In the genomic region with DNA sequence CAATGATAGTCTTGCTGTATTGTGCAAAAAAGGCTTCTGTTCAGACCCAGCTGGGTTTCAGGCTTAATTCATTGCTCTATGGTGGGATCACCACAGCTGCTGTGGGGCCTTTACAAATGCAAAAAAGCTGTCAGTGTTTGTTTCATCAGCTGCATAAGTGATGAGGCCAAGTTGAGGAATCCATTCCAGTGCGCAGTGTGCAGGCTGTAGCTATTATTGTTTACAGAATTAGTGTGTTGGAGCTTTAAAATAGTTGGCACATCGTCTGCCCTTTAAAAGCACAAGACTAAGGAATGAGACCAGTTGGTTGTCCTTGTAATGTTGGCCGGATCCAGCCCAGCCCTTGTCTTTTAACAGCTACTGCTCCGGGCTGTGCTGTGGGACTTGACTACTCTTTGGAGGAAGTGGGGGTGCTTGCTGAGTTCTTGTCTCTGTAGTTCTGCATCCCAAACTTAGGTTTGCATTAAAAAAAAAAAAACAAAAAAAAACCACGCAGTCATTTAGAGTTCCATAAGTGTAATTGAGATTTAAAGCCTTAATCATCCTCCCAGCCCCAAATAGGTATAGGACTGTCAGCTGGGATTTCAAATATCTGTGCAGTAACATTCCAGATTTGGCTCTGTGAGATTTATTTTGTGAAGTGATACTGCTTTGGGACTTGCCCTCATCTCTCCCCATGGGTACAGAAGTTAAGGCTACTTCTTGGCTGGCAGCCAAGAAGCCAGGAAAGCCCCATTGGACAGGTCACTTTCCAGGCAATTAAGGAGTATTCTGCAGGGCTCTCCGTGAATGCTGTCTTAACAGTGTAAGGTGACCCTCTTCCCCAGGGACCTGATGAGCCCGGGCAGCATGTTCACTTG, we compare ENCODE assay signal across 9 cellular contexts. TPM values are rescaled to one million over a fixed set of nuclear protein-coding genes. Genes with fewer than 3 reads are reported as not detected.
DNase-seq lines count a peak whose midpoint lies in the region; ATAC-seq, FAIRE-seq and TF ChIP-seq lines count a peak whose summit lies in the region.
"Had no signal": no experiment of that assay in that cellular context is flagged by ENCODE, and none has a peak within 500 bp of the region (broad histone marks: within the 10 kb centered on the region; RNA-seq: fewer than 3 reads in every experiment).

No MANE protein-coding gene starts in this region.

- no peak for FAIRE-seq in frontal cortex (lab: Jason Lieb, UNC)
- no peak for FAIRE-seq in D721Med (lab: Jason Lieb, UNC)

- H3K4me1 ChIP-seq in SJCRH30 (peaks cover 41% of the 10 kb centered on the region), osteoblast (ENCODE audit: insufficient read depth, low read length) (peaks cover 52% of the 10 kb centered on the region)

- ATAC-seq in GM18520 (IDR thresholded peaks at IDR 0.05; ENCODE audit: unreplicated experiment) = no peak

- H3K9me3 ChIP-seq in SJCRH30 (replicated peaks) = no peaks in the 10 kb centered on the region
- no peaks in the 10 kb centered on the region for H3K9me3 ChIP-seq in osteoblast (ENCODE audit: low read depth, low read length)

- no peak overlapping the region for H3K4me3 ChIP-seq in SJCRH30
- H3K4me3 ChIP-seq in fibroblast of villous mesenchyme (ENCODE audit: low read depth, low read length) = no peak overlapping the region
- peak overlapping the region; percentile 41 for H3K4me3 ChIP-seq in osteoblast (ENCODE audit: insufficient read depth, low read length)

- H4K20me1 ChIP-seq in osteoblast (ENCODE audit: insufficient read depth, low read length) = peaks cover 50% of the 10 kb centered on the region

- TF ChIP-seq CTCF in fibroblast of villous mesenchyme (IDR thresholded peaks at IDR 0.05; ENCODE audit: insufficient read depth, low read depth, low read length) = no peak
- TF ChIP-seq CTCF in osteoblast (IDR thresholded peaks at IDR 0.05; ENCODE audit: extremely low read depth, low read depth, low read length) = no peak
- no peak for TF ChIP-seq CTCF in D721Med (IDR thresholded peaks at IDR 0.05; ENCODE audit: insufficient read depth, missing control alignments)

- DNase-seq in GM04504 (ENCODE audit: low read depth) (peak; percentile 68), SJCRH30 (peak; percentile 69 to 84), fibroblast of villous mesenchyme (ENCODE audit: low read depth) (peak; percentile 72), osteoblast (ENCODE audit: insufficient read length, low spot score, missing footprints) (no peak), D341Med (ENCODE audit: low spot score) (no peak), frontal cortex (ENCODE audit: low spot score in 2 of 2) (no peak), D721Med (ENCODE audit: insufficient read length, low spot score) (no peak)
- DNase-seq: effector CD4-positive, alpha-beta T cell had no signal

- H3K36me3 ChIP-seq in SJCRH30 (no peaks in the 10 kb centered on the region), osteoblast (ENCODE audit: insufficient read depth, low read length) (no peaks in the 10 kb centered on the region)

- no peaks in the 10 kb centered on the region for H3K27me3 ChIP-seq in SJCRH30
- no peaks in the 10 kb centered on the region for H3K27me3 ChIP-seq in osteoblast (ENCODE audit: insufficient read depth, low read length)

- peak overlapping the region; percentile 77 for H3K4me2 ChIP-seq in osteoblast (ENCODE audit: insufficient read depth, low read length)

- no peak overlapping the region for H2AFZ ChIP-seq in osteoblast (ENCODE audit: low read length)

- H3K79me2 ChIP-seq in osteoblast (ENCODE audit: insufficient read depth, low read length) = peaks cover 87% of the 10 kb centered on the region

- H3K27ac ChIP-seq in SJCRH30 (peak overlapping the region; percentile 69), osteoblast (ENCODE audit: low read depth, low read length) (peak overlapping the region; percentile 55)

RNA-seq across cellular contexts. Expression of a gene that starts 19.3 kb away (rescaled TPM):
- total RNA-seq in SJCRH30 (2014; rRNA removed; shearing (Covaris generic)) = 17.2 and 18.5 TPM in 2 replicates
- total RNA-seq in fibroblast of villous mesenchyme = 8.7 and 9.1 TPM in 2 replicates
- total RNA-seq in osteoblast = 8.5 and 10.5 TPM in 2 replicates
- 16.3 TPM for total RNA-seq in frontal cortex

Comparison
In these comparisons a context has a peak if more than half of its experiments do, and no peak if none do; other contexts are left out.
1. DNase-seq: peak in GM04504 (single experiment), SJCRH30 (2 of 2) and fibroblast of villous mesenchyme (single experiment); none in osteoblast (single experiment), D341Med (single experiment), frontal cortex (0 of 2) and D721Med (single experiment).